Comparison of ENCODE assay signal across 8 cellular contexts in genomic region chr5:66595877-66596790, GRCh38. TPM values are rescaled to one million over a fixed set of nuclear protein-coding genes. Genes with fewer than 3 reads are reported as not detected.
DNase-seq lines count a peak whose midpoint lies in the region; ATAC-seq and TF ChIP-seq lines count a peak whose summit lies in the region.

MAST4 (plus strand) TSS chr5:66596393; CDS start chr5:66596656, 263 bp downstream.

- ATAC-seq in GM18868 (IDR thresholded peaks at IDR 0.05; ENCODE audit: unreplicated experiment) = peak; percentile 98
- ATAC-seq in HG03097 (IDR thresholded peaks at IDR 0.05; ENCODE audit: low FRiP score, unreplicated experiment) = peak; percentile 98

- no peak for TF ChIP-seq CTCF in AG04449 (IDR thresholded peaks at IDR 0.05; ENCODE audit: insufficient read depth, low read length, missing control alignments)
- TF ChIP-seq CTCF in WI38 (IDR thresholded peaks at IDR 0.05; ENCODE audit: low read depth, low read length) = no peak
- no peak for TF ChIP-seq CTCF in choroid plexus epithelial cell (conservative IDR thresholded peaks at IDR 0.05; ENCODE audit: low read depth, low read length)
- no peak for TF ChIP-seq CTCF in kidney epithelial cell (IDR thresholded peaks at IDR 0.05; ENCODE audit: insufficient read depth, low read length, poor library complexity, severe bottlenecking)

- POLR2A ChIA-PET in AG04449 (lab: Yijun Ruan, JAX) = no interaction called here

- no peak for DNase-seq in AG04449 (ENCODE audit: low read depth, low spot score)
- peak; percentile 55 for DNase-seq in NCI-H2107 (lab: John Stamatoyannopoulos, UW)
- DNase-seq in choroid plexus epithelial cell (ENCODE audit: low read depth) = peak; percentile 88
- peak; percentile 26 for DNase-seq in kidney epithelial cell (ENCODE audit: low read depth)
- peak; percentile 46 to 72 for DNase-seq in stimulated activated CD4-positive, alpha-beta T cell treated with anti-CD3 and anti-CD28 coated beads, Interleukin-12 subunit alpha, Interleukin-12 subunit beta, amount 100 ng/mL, for 24 hours (ENCODE audit: low read depth in 2 of 2)

- peaks cover 33% of the 10 kb centered on the region for H3K27me3 ChIP-seq in kidney epithelial cell (ENCODE audit: control insufficient read depth, insufficient read depth, low read length)

- CTCF ChIA-PET in AG04449 (lab: Yijun Ruan, JAX) = no interaction called here

- H3K36me3 ChIP-seq in kidney epithelial cell (ENCODE audit: control insufficient read depth, insufficient read depth, low read length) = no peaks in the 10 kb centered on the region

- H3K4me3 ChIP-seq in AG04449 (ENCODE audit: low read depth, low read length) (peak within 1 kb of the TSS; percentile 58), WI38 (ENCODE audit: low read depth, low read length) (peak within 1 kb of the TSS; percentile 61), choroid plexus epithelial cell (ENCODE audit: low read depth, low read length) (peak within 1 kb of the TSS; percentile 60), kidney epithelial cell (ENCODE audit: low read depth, low read length) (peak within 1 kb of the TSS; percentile 56)

RNA-seq across cellular contexts. Expression of gene MAST4, which starts in this region (rescaled TPM):
- 19.1 and 20.9 TPM in 2 replicates for total RNA-seq in kidney epithelial cell
